8 cellular contexts compared by ENCODE assay signal in genomic region chr6:129251669-129252376, GRCh38.
DNase-seq lines count a peak whose midpoint lies in the region; ATAC-seq, FAIRE-seq and TF ChIP-seq lines count a peak whose summit lies in the region.

No MANE protein-coding gene starts in this region.

- DNase-seq in cardiac muscle cell (ENCODE audit: low read depth in 1 of 2, low spot score in 1 of 2), result peak; percentile 69 to 85
- no peak for DNase-seq in cardiac septum (ENCODE audit: low spot score)
- DNase-seq in HFF-Myc (ENCODE audit: extremely low read depth, low read depth), result peak; percentile 67
- DNase-seq in MG63, result peak; percentile 32
- peak; percentile 15 to 51 for DNase-seq in SW 1271 (lab: John Stamatoyannopoulos, UW)
- peak; percentile 7 to 32 (median 30) for DNase-seq in K562 (ENCODE audit: extremely low read depth in 1 of 4, low spot score in 3 of 4)
- DNase-seq in iPS-NIHi7 (ENCODE audit: extremely low spot score), result peak; percentile 68
- DNase-seq in stimulated activated CD4-positive, alpha-beta T cell treated with anti-CD3 and anti-CD28 coated beads, Interleukin-1b, Interleukin-23, amount 100 ng/mL, for 48 hours, result peak; percentile 43

- no peak for TF ChIP-seq POLR2A in K562 (conservative IDR thresholded peaks at IDR 0.05)

- peak; percentile 35 for FAIRE-seq in K562 (lab: Jason Lieb, UNC)

- peak; percentile 34 to 67 for TF ChIP-seq RAD21 in K562 (CRISPR knock-in tag; conservative IDR thresholded peaks at IDR 0.05 in 1 of 2, IDR thresholded peaks at IDR 0.05 in 1 of 2)

- H3K79me2 ChIP-seq in K562 (ENCODE audit: control insufficient read depth, insufficient read depth, low read length), result no peaks in the 10 kb centered on the region

- no peaks in the 10 kb centered on the region for H3K9me1 ChIP-seq in K562 (ENCODE audit: control insufficient read depth, insufficient read depth, low read length)

- 2% methylated on average over 13 of the region's 13 CpGs for WGBS in K562 (ENCODE audit: insufficient coverage, low coverage, missing lambda C conversion rate)

- TF ChIP-seq CTCF in cardiac muscle cell (IDR thresholded peaks at IDR 0.05; ENCODE audit: low read depth, low read length) (peak; percentile 81), HFF-Myc (IDR thresholded peaks at IDR 0.05; ENCODE audit: low read depth, low read length, missing control alignments) (peak; percentile 74), K562 (IDR thresholded peaks at IDR 0.05 in 2 of 3, conservative IDR thresholded peaks at IDR 0.05 in 1 of 3; ENCODE audit: insufficient read depth in 2 of 3, low read depth in 1 of 3, low read length in 3 of 3) (peak; percentile 22 to 60 (median 49); a peak in 5 of 6 replicates)

- H2AFZ ChIP-seq in K562 (ENCODE audit: low read depth, low read length), result no peak overlapping the region

- H3K27me3 ChIP-seq in cardiac muscle cell (no peaks in the 10 kb centered on the region), MG63 (no peaks in the 10 kb centered on the region), K562 (ENCODE audit: control insufficient read depth in 2 of 2, insufficient read depth in 2 of 2, low read length in 2 of 2) (no peaks in the 10 kb centered on the region)

- no peak overlapping the region for H3K4me3 ChIP-seq in cardiac muscle cell
- no peak overlapping the region for H3K4me3 ChIP-seq in HFF-Myc (replicated peaks; ENCODE audit: low read depth, low read length)
- no peak overlapping the region for H3K4me3 ChIP-seq in MG63
- no peak overlapping the region for H3K4me3 ChIP-seq in K562

- BruUV-seq in K562 (replicated peaks; lab: Mats Ljungman, UMichigan), result no TSS peak

- H3K36me3 ChIP-seq in cardiac muscle cell (no peaks in the 10 kb centered on the region), MG63 (no peaks in the 10 kb centered on the region), K562 (ENCODE audit: control insufficient read depth, insufficient read depth, low read length) (no peaks in the 10 kb centered on the region)

- no peak for TF ChIP-seq EP300 in K562 (IDR thresholded peaks at IDR 0.05; ENCODE audit: low read length)

- no peak overlapping the region for H3K4me2 ChIP-seq in K562 (ENCODE audit: insufficient read depth, low read length)

- no peaks in the 10 kb centered on the region for H3K9me3 ChIP-seq in cardiac muscle cell (ENCODE audit: low read depth)
- H3K9me3 ChIP-seq in MG63, result no peaks in the 10 kb centered on the region
- no peaks in the 10 kb centered on the region for H3K9me3 ChIP-seq in K562 (replicated peaks; ENCODE audit: control insufficient read depth, insufficient read depth, low read depth, low read length)

- intact Hi-C loops in cardiac septum (cut with DNase I) (no loop called here), K562 (cut with micrococcal nuclease) (loop anchor here (2.0 kb wide), 1 partner anchor 525 kb away; no protein-coding TSS in a partner anchor)

- ATAC-seq in K562, result peak; percentile 61; the same call in 2 of the 3 replicates

- no peak overlapping the region for H3K9ac ChIP-seq in K562 (ENCODE audit: insufficient read depth in 1 of 2, low read depth in 2 of 2, low read length in 2 of 2)

- in situ Hi-C loops in K562 (cut with MboI), result no loop called here

- CTCF ChIA-PET in K562 (lab: Yijun Ruan, JAX; ENCODE audit: low intra/inter-chr PET ratio), result no interaction called here

- H3K27ac ChIP-seq in cardiac muscle cell, result no peak overlapping the region
- no peak overlapping the region for H3K27ac ChIP-seq in K562 (ENCODE audit: extremely low read depth, low read depth, low read length)

- POLR2A ChIA-PET in K562 (lab: Yijun Ruan, JAX), result no interaction called here

- H4K20me1 ChIP-seq in K562 (replicated peaks; ENCODE audit: control insufficient read depth, insufficient read depth, low read length), result no peaks in the 10 kb centered on the region

- H3K4me1 ChIP-seq in cardiac muscle cell (ENCODE audit: low read depth), result peaks cover 22% of the 10 kb centered on the region
- no peaks in the 10 kb centered on the region for H3K4me1 ChIP-seq in K562 (replicated peaks in 1 of 2; ENCODE audit: control insufficient read depth in 2 of 2, insufficient read depth in 2 of 2, low read length in 2 of 2)

TF ChIP-seq in K562, 482 proteins besides CTCF, POLR2A, EP300 and RAD21:
- TF ChIP-seq KDM5B (IDR thresholded peaks at IDR 0.05; ENCODE audit: insufficient replicate concordance, low read depth, low read length), result no peak
- TF ChIP-seq SMC3 (conservative IDR thresholded peaks at IDR 0.05; ENCODE audit: insufficient read depth, low read depth, low read length), result peak; percentile 31; the same call in 1 of the 2 replicates
TF ChIP-seq in K562: peak in this region for 1.
